ENCODE assay signal across 15 cellular contexts in genomic region chr1:109383087-109383779, GRCh38. TPM values are rescaled to one million over a fixed set of nuclear protein-coding genes. Genes with fewer than 3 reads are reported as not detected.
DNase-seq lines count a peak whose midpoint lies in the region; ATAC-seq and TF ChIP-seq lines count a peak whose summit lies in the region.
"Had no signal": no experiment of that assay in that cellular context is flagged by ENCODE, and none has a peak within 500 bp of the region (broad histone marks: within the 10 kb centered on the region; RNA-seq: fewer than 3 reads in every experiment).

No MANE protein-coding gene starts in this region.

- no peaks in the 10 kb centered on the region for H4K20me1 ChIP-seq in OCI-LY7 (ENCODE audit: insufficient read depth, low read length)

- no peak overlapping the region for H3K4me3 ChIP-seq in OCI-LY7 (ENCODE audit: low read depth, low read length, poor library complexity, severe bottlenecking)
- H3K4me3 ChIP-seq in endodermal cell (ENCODE audit: low read length) = peak overlapping the region; percentile 11
- H3K4me3 ChIP-seq in tibial artery = no peak overlapping the region

- DNase-seq in OCI-LY7 (ENCODE audit: low spot score) (no peak), endodermal cell (peak; percentile 62), tibial artery (no peak), NK-92 (lab: John Stamatoyannopoulos, UW; ENCODE audit: unreplicated experiment) (no peak)
- DNase-seq: C1 segment of cervical spinal cord; NCI-H1105; stimulated activated CD4-positive, alpha-beta T cell treated with anti-CD3 and anti-CD28 coated beads, Interleukin-4, amount 100 ng/mL, for 1 hour; T-helper 2 cell had no signal

- H3K36me3 ChIP-seq in OCI-LY7 (ENCODE audit: insufficient read depth, low read length) (peaks cover 32% of the 10 kb centered on the region), endodermal cell (ENCODE audit: control insufficient read depth, insufficient read depth, low read length) (no peaks in the 10 kb centered on the region), tibial artery (no peaks in the 10 kb centered on the region)

- no peak overlapping the region for H2AFZ ChIP-seq in OCI-LY7 (ENCODE audit: low read length)
- H2AFZ ChIP-seq: parathyroid adenoma had no signal

- intact Hi-C loops in OCI-LY7 (cut with micrococcal nuclease; ENCODE audit: unreplicated experiment) = no loop called here
- intact Hi-C loops in tibial artery (cut with DNase I; ENCODE audit: low total_unique reads) = no loop called here

- CTCF ChIA-PET in OCI-LY7 (lab: Charles Lee; ENCODE audit: unreplicated experiment) = no interaction called here

- H3K4me3 Mint-ChIP-seq in endodermal cell (no peak overlapping the region), nephron (no peak overlapping the region)
- H3K4me3 Mint-ChIP-seq: activated T-helper 17 cell treated with anti-CD3 and anti-CD28 coated beads, Interleukin-2, amount 50 U/mL, for 72 hours; memory B cell; stimulated activated effector memory CD8-positive, alpha-beta T cell treated with anti-CD3 and anti-CD28 coated beads, Interleukin-12 subunit alpha, Interleukin-12 subunit beta, amount 100 ng/mL, for 72 hours had no signal

- peaks cover 21% of the 10 kb centered on the region for H3K4me1 Mint-ChIP-seq in endodermal cell
- H3K4me1 Mint-ChIP-seq in nephron = peaks cover 35% of the 10 kb centered on the region
- H3K4me1 Mint-ChIP-seq: activated T-helper 17 cell treated with anti-CD3 and anti-CD28 coated beads, Interleukin-2, amount 50 U/mL, for 72 hours; memory B cell; stimulated activated effector memory CD8-positive, alpha-beta T cell treated with anti-CD3 and anti-CD28 coated beads, Interleukin-12 subunit alpha, Interleukin-12 subunit beta, amount 100 ng/mL, for 72 hours had no signal

- H3K27me3 ChIP-seq in endodermal cell (ENCODE audit: control insufficient read depth, insufficient read depth, low read length, poor library complexity, severe bottlenecking) = no peaks in the 10 kb centered on the region
- H3K27me3 ChIP-seq in tibial artery = no peaks in the 10 kb centered on the region

- no peak for ATAC-seq in HG03432 (IDR thresholded peaks at IDR 0.05; ENCODE audit: unreplicated experiment)
- no peak for ATAC-seq in activated CD4-positive, CD25-positive, alpha-beta regulatory T cell treated with anti-CD3 and anti-CD28 coated beads, Interleukin-2, amount 50 U/mL, for 24 hours
- ATAC-seq: activated T-helper 17 cell treated with anti-CD3 and anti-CD28 coated beads, Interleukin-2, amount 50 U/mL, for 72 hours; stimulated activated effector memory CD8-positive, alpha-beta T cell treated with anti-CD3 and anti-CD28 coated beads, Interleukin-12 subunit alpha, Interleukin-12 subunit beta, amount 100 ng/mL, for 72 hours had no signal

- H3K36me3 Mint-ChIP-seq in endodermal cell (ENCODE audit: low read depth) = peaks cover 11% of the 10 kb centered on the region
- no peaks in the 10 kb centered on the region for H3K36me3 Mint-ChIP-seq in nephron (ENCODE audit: low read depth)
- H3K36me3 Mint-ChIP-seq: memory B cell; stimulated activated effector memory CD8-positive, alpha-beta T cell treated with anti-CD3 and anti-CD28 coated beads, Interleukin-12 subunit alpha, Interleukin-12 subunit beta, amount 100 ng/mL, for 72 hours had no signal

- no TSS peak for BruUV-seq in OCI-LY7 (replicated peaks; lab: Mats Ljungman, UMichigan)

- H3K4me2 ChIP-seq in OCI-LY7 (ENCODE audit: low read length) = no peak overlapping the region

- H3K9me3 Mint-ChIP-seq in endodermal cell = peaks cover 7% of the 10 kb centered on the region
- H3K9me3 Mint-ChIP-seq in nephron = no peaks in the 10 kb centered on the region
- H3K9me3 Mint-ChIP-seq: activated T-helper 17 cell treated with anti-CD3 and anti-CD28 coated beads, Interleukin-2, amount 50 U/mL, for 72 hours; memory B cell; stimulated activated effector memory CD8-positive, alpha-beta T cell treated with anti-CD3 and anti-CD28 coated beads, Interleukin-12 subunit alpha, Interleukin-12 subunit beta, amount 100 ng/mL, for 72 hours had no signal

- H3K9me3 ChIP-seq in OCI-LY7 (ENCODE audit: low read length) (peaks cover 14% of the 10 kb centered on the region; the same call in 1 of the 2 replicates), endodermal cell (ENCODE audit: control insufficient read depth, low read length) (peaks cover 11% of the 10 kb centered on the region), tibial artery (no peaks in the 10 kb centered on the region)

- H3K4me1 ChIP-seq in OCI-LY7 (ENCODE audit: insufficient read depth, low read length, poor library complexity, severe bottlenecking) (peaks cover 42% of the 10 kb centered on the region), endodermal cell (ENCODE audit: control insufficient read depth, insufficient read depth, low read length) (peaks cover 2% of the 10 kb centered on the region), tibial artery (peaks cover 0 to 100% (median 65%) of the 10 kb centered on the region in 4 donors)
- H3K4me1 ChIP-seq: parathyroid adenoma had no signal

- WGBS in endodermal cell (ENCODE audit: insufficient coverage in 1 of 2, insufficient read length in 1 of 2), 2 experiments = 55 to 57% methylated on average over 1 to 2 of the region's 2 CpGs

- H3K27ac ChIP-seq in OCI-LY7 (ENCODE audit: low read depth, low read length, poor library complexity, severe bottlenecking) = peak overlapping the region; percentile 1
- H3K27ac ChIP-seq in endodermal cell (ENCODE audit: low read depth, low read length) = peak overlapping the region; percentile 4
- peak overlapping the region; percentile 82 to 87 for H3K27ac ChIP-seq in tibial artery
- H3K27ac ChIP-seq: parathyroid adenoma had no signal

- H3K9me2 ChIP-seq in OCI-LY7 (ENCODE audit: insufficient read depth, low read length) = no peaks in the 10 kb centered on the region

- H3K79me2 ChIP-seq in OCI-LY7 (ENCODE audit: insufficient read depth, low read depth, low read length) = peaks cover 86% of the 10 kb centered on the region

- no peak for TF ChIP-seq CTCF in OCI-LY7 (conservative IDR thresholded peaks at IDR 0.05; ENCODE audit: low read length)
- TF ChIP-seq CTCF in endodermal cell (conservative IDR thresholded peaks at IDR 0.05) = no peak
- TF ChIP-seq CTCF in nephron (IDR thresholded peaks at IDR 0.05; ENCODE audit: unreplicated experiment in 3 of 3) = no peak
- no peak for TF ChIP-seq CTCF in tibial artery (IDR thresholded peaks at IDR 0.05)

- H3K27ac Mint-ChIP-seq in endodermal cell = peak overlapping the region; percentile 67
- H3K27ac Mint-ChIP-seq in nephron = peak overlapping the region in 2 of 3 experiments; percentile 17 to 25
- H3K27ac Mint-ChIP-seq: activated T-helper 17 cell treated with anti-CD3 and anti-CD28 coated beads, Interleukin-2, amount 50 U/mL, for 72 hours; memory B cell; stimulated activated effector memory CD8-positive, alpha-beta T cell treated with anti-CD3 and anti-CD28 coated beads, Interleukin-12 subunit alpha, Interleukin-12 subunit beta, amount 100 ng/mL, for 72 hours had no signal

- no peaks in the 10 kb centered on the region for H3K27me3 Mint-ChIP-seq in endodermal cell (ENCODE audit: insufficient read depth)
- H3K27me3 Mint-ChIP-seq in nephron (ENCODE audit: low read depth) = no peaks in the 10 kb centered on the region
- H3K27me3 Mint-ChIP-seq: activated T-helper 17 cell treated with anti-CD3 and anti-CD28 coated beads, Interleukin-2, amount 50 U/mL, for 72 hours had no signal

- no peak overlapping the region for H3K9ac ChIP-seq in endodermal cell (ENCODE audit: extremely low read depth, low read length, poor library complexity, severe bottlenecking)
- H3K9ac ChIP-seq: parathyroid adenoma had no signal

- POLR2A ChIA-PET in OCI-LY7 (lab: Charles Lee) = interaction anchor here (1.3 to 3.2 kb wide), 3 partner anchors 9 to 101 kb away, joined by 3 to 21 read pairs (median 6); partner anchors contain the start of genes PSRC1 and SORT1

RNA-seq across cellular contexts. Expression of gene SORT1, which starts 14.5 kb away (rescaled TPM):
- total RNA-seq in OCI-LY7 (2014; rRNA removed; shearing (Covaris generic)) = 16.2 and 21.8 TPM in 2 replicates
- total RNA-seq in OCI-LY7 (2022) (40.8 and 45.5 TPM in 2 replicates), endodermal cell (10 to 100 TPM; 44.9 to 46.2 TPM)
- polyA plus RNA-seq in endodermal cell (2013, experiment 1 of 2) = 35.7 TPM
- 35.6 TPM for polyA plus RNA-seq in endodermal cell (2013, experiment 2 of 2)

RNA-seq across cellular contexts. Expression of gene PSMA5, which starts 43.0 kb away (rescaled TPM):
- 46.3 and 53.3 TPM in 2 replicates for total RNA-seq in OCI-LY7 (2014; rRNA removed; shearing (Covaris generic))
- 141 and 152 TPM in 2 replicates for total RNA-seq in OCI-LY7 (2022)
- total RNA-seq in endodermal cell = 100 to 1,000 TPM; 117 to 122 TPM
- polyA plus RNA-seq in endodermal cell (2013, experiment 1 of 2) = 64.3 TPM
- 64.0 TPM for polyA plus RNA-seq in endodermal cell (2013, experiment 2 of 2)

Comparison
In these comparisons a context has a peak if more than half of its experiments do, and no peak if none do; other contexts are left out.
1. H3K27ac ChIP-seq: peak in every context shown above with its lines; median percentile 84 in tibial artery; 4 in endodermal cell; 1 in OCI-LY7.